In genomic region chr7:21898265-21898930, GRCh38 we compare ENCODE assay signal across 8 cellular contexts. TPM values are rescaled to one million over a fixed set of nuclear protein-coding genes. Genes with fewer than 3 reads are reported as not detected.
DNase-seq lines count a peak whose midpoint lies in the region; ATAC-seq and TF ChIP-seq lines count a peak whose summit lies in the region.

No MANE protein-coding gene starts in this region.

- H3K27ac ChIP-seq in thyroid gland, result no peak overlapping the region

- POLR2A ChIA-PET in MCF 10A (lab: Yijun Ruan, JAX), result interaction anchor here (0.6 to 1.1 kb wide), 3 partner anchors 8 to 98 kb away, joined by 3 to 4 read pairs (median 3); no protein-coding TSS in a partner anchor

- peak; percentile 37 for DNase-seq in GM06990 (ENCODE audit: extremely low read depth, insufficient read length)
- peak; percentile 31 for DNase-seq in GM20000 (ENCODE audit: low spot score)
- DNase-seq in effector memory CD8-positive, alpha-beta T cell, result peak in 1 of 3 experiments; percentile 4
- DNase-seq in activated effector memory CD4-positive, alpha-beta T cell treated with Interleukin-2 at 50 U/mL for 16 hours, result no peak
- DNase-seq in thyroid gland, result no peak
- DNase-seq in MCF 10A (ENCODE audit: unreplicated experiment), result no peak
- no peak for DNase-seq in DMS53 (lab: John Stamatoyannopoulos, UW)

- intact Hi-C loops in thyroid gland (cut with DNase I) (no loop called here), MCF 10A (cut with micrococcal nuclease) (no loop called here)

- peaks cover 2% of the 10 kb centered on the region for H3K36me3 ChIP-seq in GM06990 (ENCODE audit: control insufficient read depth, insufficient read depth, low read length)
- H3K36me3 ChIP-seq in thyroid gland, result peaks cover 13 to 17% of the 10 kb centered on the region in 2 donors

- H3K9me3 ChIP-seq in thyroid gland, result no peaks in the 10 kb centered on the region

- no peak for TF ChIP-seq POLR2A in thyroid gland (IDR thresholded peaks at IDR 0.05)

- no peaks in the 10 kb centered on the region for H3K9me3 Mint-ChIP-seq in effector memory CD8-positive, alpha-beta T cell
- H3K9me3 Mint-ChIP-seq in MCF 10A (ENCODE audit: unreplicated experiment), result no peaks in the 10 kb centered on the region

- H3K27me3 ChIP-seq in GM06990 (replicated peaks; ENCODE audit: control insufficient read depth, insufficient read depth, low read length) (no peaks in the 10 kb centered on the region), thyroid gland (no peaks in the 10 kb centered on the region)

- H3K4me1 Mint-ChIP-seq in effector memory CD8-positive, alpha-beta T cell (ENCODE audit: low read depth in 2 of 2), result peaks cover 13 to 14% of the 10 kb centered on the region in 2 donors
- H3K4me1 Mint-ChIP-seq in MCF 10A (ENCODE audit: insufficient read depth, unreplicated experiment), result no peaks in the 10 kb centered on the region

- peak; percentile 93 for ATAC-seq in HG03469 (IDR thresholded peaks at IDR 0.05; ENCODE audit: unreplicated experiment)
- peak; percentile 75 for ATAC-seq in effector memory CD8-positive, alpha-beta T cell (replicated peaks)

- TF ChIP-seq CTCF in GM06990 (IDR thresholded peaks at IDR 0.05; ENCODE audit: insufficient read depth, low read length, poor library complexity, severe bottlenecking), result no peak
- TF ChIP-seq CTCF in GM20000 (IDR thresholded peaks at IDR 0.05; ENCODE audit: extremely low read depth, missing control alignments), result no peak
- no peak for TF ChIP-seq CTCF in thyroid gland (IDR thresholded peaks at IDR 0.05)
- no peak for TF ChIP-seq CTCF in MCF 10A (IDR thresholded peaks at IDR 0.05; ENCODE audit: unreplicated experiment)

- no peaks in the 10 kb centered on the region for H3K4me1 ChIP-seq in thyroid gland

- H3K27me3 Mint-ChIP-seq in effector memory CD8-positive, alpha-beta T cell, result no peaks in the 10 kb centered on the region
- H3K27me3 Mint-ChIP-seq in MCF 10A (ENCODE audit: insufficient read depth, unreplicated experiment), result no peaks in the 10 kb centered on the region

- no TSS peak for BruUV-seq in MCF 10A (replicated peaks; lab: Mats Ljungman, UMichigan)

- H3K27ac Mint-ChIP-seq in effector memory CD8-positive, alpha-beta T cell, result peak overlapping the region; percentile 88 to 96
- H3K27ac Mint-ChIP-seq in MCF 10A (ENCODE audit: low read depth, unreplicated experiment), result no peak overlapping the region

- CTCF ChIA-PET in MCF 10A (lab: Yijun Ruan, JAX), result interaction anchor here (0.5 to 1.0 kb wide), 2 partner anchors 10 to 47 kb away, joined by 3 to 4 read pairs; partner anchors contain the start of gene CDCA7L

- H3K36me3 Mint-ChIP-seq in effector memory CD8-positive, alpha-beta T cell (ENCODE audit: insufficient read depth), result no peaks in the 10 kb centered on the region
- H3K36me3 Mint-ChIP-seq in MCF 10A (ENCODE audit: insufficient read depth, unreplicated experiment), result peaks cover 26% of the 10 kb centered on the region

- H3K4me3 ChIP-seq in GM06990 (replicated peaks; ENCODE audit: low read depth, low read length) (0 out of 2 replicates have a peak overlapping the region, but pooled peaks have one; percentile 6), thyroid gland (replicated peaks in 1 of 3) (no peak overlapping the region)

- WGBS in thyroid gland, 2 donors, result 90 to 94% methylated on average over 17 of the region's 17 CpGs

- H3K4me3 Mint-ChIP-seq in effector memory CD8-positive, alpha-beta T cell, result peak overlapping the region; percentile 65 to 80
- H3K4me3 Mint-ChIP-seq in MCF 10A (ENCODE audit: unreplicated experiment), result no peak overlapping the region

RNA-seq across cellular contexts. Expression of gene CDCA7L, which starts 47.3 kb away (rescaled TPM):
- total RNA-seq in thyroid gland (10 to 100 TPM; 23.7 to 56.2 (median 26.0) TPM), MCF 10A (2022) (21.7 and 43.6 TPM in 2 replicates)

Comparison
In these comparisons a context has a peak if more than half of its experiments do, and no peak if none do; other contexts are left out.
1. DNase-seq: peak in GM06990 (single experiment) and GM20000 (single experiment); none in activated effector memory CD4-positive, alpha-beta T cell treated with Interleukin-2 at 50 U/mL for 16 hours (single experiment), thyroid gland (0 of 2), MCF 10A (single experiment) and DMS53 (single experiment).